13 cellular contexts compared by ENCODE assay signal in the genomic region with DNA sequence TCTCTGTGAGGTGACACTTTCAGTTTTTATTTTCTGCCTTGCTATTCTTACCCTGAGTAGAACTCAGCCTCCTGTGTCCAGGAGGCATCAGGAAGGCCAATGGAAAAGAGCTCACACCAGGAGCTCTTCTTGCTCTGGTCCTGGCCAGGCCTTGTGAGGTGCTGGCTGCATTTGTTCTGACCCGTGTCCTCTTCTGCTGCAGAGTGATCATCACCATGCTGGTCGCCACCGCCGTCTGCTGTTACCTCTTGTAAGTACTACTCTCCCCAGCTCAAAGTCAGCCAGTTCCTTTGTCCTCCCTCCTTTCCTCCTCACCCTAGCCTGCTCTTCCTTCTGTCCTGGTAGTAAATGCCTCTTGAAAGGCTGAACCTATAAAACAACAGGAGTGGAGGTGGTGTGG. TPM values are rescaled to one million over a fixed set of nuclear protein-coding genes. Genes with fewer than 3 reads are reported as not detected.
A peak's percentile ranks its signal among the peaks of the same experiment; 100 is the strongest.
DNase-seq lines count a peak whose midpoint lies in the region; ATAC-seq and TF ChIP-seq lines count a peak whose summit lies in the region.
"Had no signal": no experiment of that assay in that cellular context is flagged by ENCODE, and none has a peak within 500 bp of the region (broad histone marks: within the 10 kb centered on the region; RNA-seq: fewer than 3 reads in every experiment).

No MANE protein-coding gene starts in this region.

- no peaks in the 10 kb centered on the region for H3K27me3 Mint-ChIP-seq in activated T-cell treated with anti-CD3 and anti-CD28 coated beads, Interleukin-2, amount 50 U/mL, for 24 hours
- peaks cover 26% of the 10 kb centered on the region for H3K27me3 Mint-ChIP-seq in WTC11 (ENCODE audit: low read depth)

- H3K4me1 Mint-ChIP-seq in activated T-cell treated with anti-CD3 and anti-CD28 coated beads, Interleukin-2, amount 50 U/mL, for 24 hours (ENCODE audit: low read depth), result peaks cover 69% of the 10 kb centered on the region
- peaks cover 16% of the 10 kb centered on the region for H3K4me1 Mint-ChIP-seq in WTC11

- H3K4me1 ChIP-seq in endocrine pancreas (ENCODE audit: control insufficient read depth, insufficient read depth, low read length) (no peaks in the 10 kb centered on the region), prostate gland (replicated peaks) (peaks cover 4% of the 10 kb centered on the region)

- CTCF ChIA-PET in WTC11 (lab: Charles Lee), result interaction anchor here (1.2 to 1.6 kb wide), 3 partner anchors 8 to 75 kb away, joined by 3 to 6 read pairs (median 4); no protein-coding TSS in a partner anchor

- no peak overlapping the region for H3K27ac ChIP-seq in prostate gland
- H3K27ac ChIP-seq: HL-60, ovary, vagina had no signal

- no peak for DNase-seq in activated T-cell treated with anti-CD3 and anti-CD28 coated beads, Interleukin-2, amount 50 U/mL, for 24 hours
- no peak for DNase-seq in activated T-cell treated with anti-CD3 and anti-CD28 coated beads, Interleukin-2, amount 50 U/mL, for 1 hour
- no peak for DNase-seq in WTC11 (ENCODE audit: low spot score)
- DNase-seq in prostate gland (ENCODE audit: low spot score), result peak; percentile 3
- no peak for DNase-seq in NCI-H128 (lab: John Stamatoyannopoulos, UW; ENCODE audit: unreplicated experiment)
- no peak for DNase-seq in stimulated activated CD4-positive, alpha-beta T cell treated with anti-CD3 and anti-CD28 coated beads, Interleukin-4, amount 100 ng/mL, for 4 hours
- DNase-seq: aorta, MG63, ovary had no signal

- no peak for TF ChIP-seq POLR2A in prostate gland (IDR thresholded peaks at IDR 0.05)

- no peaks in the 10 kb centered on the region for H3K9me3 ChIP-seq in endocrine pancreas (ENCODE audit: control insufficient read depth, low read length)
- H3K9me3 ChIP-seq in prostate gland, result no peaks in the 10 kb centered on the region
- H3K9me3 ChIP-seq: MG63, ovary, vagina had no signal

- TF ChIP-seq CTCF in WTC11 (IDR thresholded peaks at IDR 0.05) (no peak), prostate gland (IDR thresholded peaks at IDR 0.05) (no peak)

- H3K36me3 ChIP-seq in endocrine pancreas (ENCODE audit: control insufficient read depth, insufficient read depth, low read length), result no peaks in the 10 kb centered on the region
- H3K36me3 ChIP-seq in prostate gland, result no peaks in the 10 kb centered on the region
- H3K36me3 ChIP-seq: MG63, ovary, vagina had no signal

- peaks cover 72% of the 10 kb centered on the region for H3K36me3 Mint-ChIP-seq in activated T-cell treated with anti-CD3 and anti-CD28 coated beads, Interleukin-2, amount 50 U/mL, for 24 hours (ENCODE audit: low read depth)
- no peaks in the 10 kb centered on the region for H3K36me3 Mint-ChIP-seq in WTC11

- ATAC-seq in WTC11, result no peak
- ATAC-seq in GM18909 (IDR thresholded peaks at IDR 0.05; ENCODE audit: poor library complexity, unreplicated experiment), result no peak

- no peaks in the 10 kb centered on the region for H3K27me3 ChIP-seq in endocrine pancreas (ENCODE audit: control insufficient read depth, insufficient read depth, low read length)
- no peaks in the 10 kb centered on the region for H3K27me3 ChIP-seq in prostate gland (replicated peaks; ENCODE audit: insufficient read depth)
- H3K27me3 ChIP-seq: MG63, ovary, vagina had no signal

- intact Hi-C loops in prostate gland (cut with DNase I), result no loop called here

- WGBS in prostate gland, result 95% methylated on average over 4 of the region's 4 CpGs

- H3K4me3 ChIP-seq in endocrine pancreas (ENCODE audit: control insufficient read depth, insufficient read depth, low read length) (peak overlapping the region; percentile 75), prostate gland (no peak overlapping the region)
- H3K4me3 ChIP-seq: MG63, ovary, vagina had no signal

- H3K4me3 Mint-ChIP-seq in activated T-cell treated with anti-CD3 and anti-CD28 coated beads, Interleukin-2, amount 50 U/mL, for 24 hours, result peak overlapping the region; percentile 82
- peak overlapping the region; percentile 68; the same call in 1 of the 2 replicates for H3K4me3 Mint-ChIP-seq in WTC11

- H3K9me3 Mint-ChIP-seq in activated T-cell treated with anti-CD3 and anti-CD28 coated beads, Interleukin-2, amount 50 U/mL, for 24 hours, result no peaks in the 10 kb centered on the region
- no peaks in the 10 kb centered on the region for H3K9me3 Mint-ChIP-seq in WTC11

- peak overlapping the region; percentile 35 for H3K27ac Mint-ChIP-seq in activated T-cell treated with anti-CD3 and anti-CD28 coated beads, Interleukin-2, amount 50 U/mL, for 24 hours
- H3K27ac Mint-ChIP-seq in WTC11, result no peak overlapping the region; the same call in 1 of the 2 replicates

- POLR2A ChIA-PET in WTC11 (lab: Charles Lee), result no interaction called here

- H3K9ac ChIP-seq in endocrine pancreas (ENCODE audit: control insufficient read depth, insufficient read depth, low read length), result no peak overlapping the region

TF ChIP-seq in WTC11, 78 proteins besides CTCF, POLR2A, EP300 and RAD21 (continues in another document):
- TF ChIP-seq, protein P1, sequence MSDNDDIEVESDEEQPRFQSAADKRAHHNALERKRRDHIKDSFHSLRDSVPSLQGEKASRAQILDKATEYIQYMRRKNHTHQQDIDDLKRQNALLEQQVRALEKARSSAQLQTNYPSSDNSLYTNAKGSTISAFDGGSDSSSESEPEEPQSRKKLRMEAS (CRISPR knock-in tag; IDR thresholded peaks at IDR 0.05), result no peak
- TF ChIP-seq, protein P2, sequence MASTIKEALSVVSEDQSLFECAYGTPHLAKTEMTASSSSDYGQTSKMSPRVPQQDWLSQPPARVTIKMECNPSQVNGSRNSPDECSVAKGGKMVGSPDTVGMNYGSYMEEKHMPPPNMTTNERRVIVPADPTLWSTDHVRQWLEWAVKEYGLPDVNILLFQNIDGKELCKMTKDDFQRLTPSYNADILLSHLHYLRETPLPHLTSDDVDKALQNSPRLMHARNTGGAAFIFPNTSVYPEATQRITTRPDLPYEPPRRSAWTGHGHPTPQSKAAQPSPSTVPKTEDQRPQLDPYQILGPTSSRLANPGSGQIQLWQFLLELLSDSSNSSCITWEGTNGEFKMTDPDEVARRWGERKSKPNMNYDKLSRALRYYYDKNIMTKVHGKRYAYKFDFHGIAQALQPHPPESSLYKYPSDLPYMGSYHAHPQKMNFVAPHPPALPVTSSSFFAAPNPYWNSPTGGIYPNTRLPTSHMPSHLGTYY (CRISPR knock-in tag; IDR thresholded peaks at IDR 0.05), result no peak
- TF ChIP-seq, protein P3, sequence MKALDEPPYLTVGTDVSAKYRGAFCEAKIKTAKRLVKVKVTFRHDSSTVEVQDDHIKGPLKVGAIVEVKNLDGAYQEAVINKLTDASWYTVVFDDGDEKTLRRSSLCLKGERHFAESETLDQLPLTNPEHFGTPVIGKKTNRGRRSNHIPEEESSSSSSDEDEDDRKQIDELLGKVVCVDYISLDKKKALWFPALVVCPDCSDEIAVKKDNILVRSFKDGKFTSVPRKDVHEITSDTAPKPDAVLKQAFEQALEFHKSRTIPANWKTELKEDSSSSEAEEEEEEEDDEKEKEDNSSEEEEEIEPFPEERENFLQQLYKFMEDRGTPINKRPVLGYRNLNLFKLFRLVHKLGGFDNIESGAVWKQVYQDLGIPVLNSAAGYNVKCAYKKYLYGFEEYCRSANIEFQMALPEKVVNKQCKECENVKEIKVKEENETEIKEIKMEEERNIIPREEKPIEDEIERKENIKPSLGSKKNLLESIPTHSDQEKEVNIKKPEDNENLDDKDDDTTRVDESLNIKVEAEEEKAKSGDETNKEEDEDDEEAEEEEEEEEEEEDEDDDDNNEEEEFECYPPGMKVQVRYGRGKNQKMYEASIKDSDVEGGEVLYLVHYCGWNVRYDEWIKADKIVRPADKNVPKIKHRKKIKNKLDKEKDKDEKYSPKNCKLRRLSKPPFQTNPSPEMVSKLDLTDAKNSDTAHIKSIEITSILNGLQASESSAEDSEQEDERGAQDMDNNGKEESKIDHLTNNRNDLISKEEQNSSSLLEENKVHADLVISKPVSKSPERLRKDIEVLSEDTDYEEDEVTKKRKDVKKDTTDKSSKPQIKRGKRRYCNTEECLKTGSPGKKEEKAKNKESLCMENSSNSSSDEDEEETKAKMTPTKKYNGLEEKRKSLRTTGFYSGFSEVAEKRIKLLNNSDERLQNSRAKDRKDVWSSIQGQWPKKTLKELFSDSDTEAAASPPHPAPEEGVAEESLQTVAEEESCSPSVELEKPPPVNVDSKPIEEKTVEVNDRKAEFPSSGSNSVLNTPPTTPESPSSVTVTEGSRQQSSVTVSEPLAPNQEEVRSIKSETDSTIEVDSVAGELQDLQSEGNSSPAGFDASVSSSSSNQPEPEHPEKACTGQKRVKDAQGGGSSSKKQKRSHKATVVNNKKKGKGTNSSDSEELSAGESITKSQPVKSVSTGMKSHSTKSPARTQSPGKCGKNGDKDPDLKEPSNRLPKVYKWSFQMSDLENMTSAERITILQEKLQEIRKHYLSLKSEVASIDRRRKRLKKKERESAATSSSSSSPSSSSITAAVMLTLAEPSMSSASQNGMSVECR (CRISPR knock-in tag; IDR thresholded peaks at IDR 0.05; ENCODE audit: borderline replicate concordance), result no peak
- TF ChIP-seq SMAD3 (CRISPR knock-in tag; IDR thresholded peaks at IDR 0.05; ENCODE audit: borderline replicate concordance), result no peak
- TF ChIP-seq, protein P4, sequence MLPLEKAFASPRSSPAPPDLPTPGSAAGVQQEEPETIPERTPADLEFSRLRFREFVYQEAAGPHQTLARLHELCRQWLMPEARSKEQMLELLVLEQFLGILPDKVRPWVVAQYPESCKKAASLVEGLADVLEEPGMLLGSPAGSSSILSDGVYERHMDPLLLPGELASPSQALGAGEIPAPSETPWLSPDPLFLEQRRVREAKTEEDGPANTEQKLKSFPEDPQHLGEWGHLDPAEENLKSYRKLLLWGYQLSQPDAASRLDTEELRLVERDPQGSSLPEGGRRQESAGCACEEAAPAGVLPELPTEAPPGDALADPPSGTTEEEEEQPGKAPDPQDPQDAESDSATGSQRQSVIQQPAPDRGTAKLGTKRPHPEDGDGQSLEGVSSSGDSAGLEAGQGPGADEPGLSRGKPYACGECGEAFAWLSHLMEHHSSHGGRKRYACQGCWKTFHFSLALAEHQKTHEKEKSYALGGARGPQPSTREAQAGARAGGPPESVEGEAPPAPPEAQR (CRISPR knock-in tag; IDR thresholded peaks at IDR 0.05), result no peak

RNA-seq across cellular contexts. Expression of a gene that starts 1.6 kb away (rescaled TPM):
- total RNA-seq in WTC11 (2021) (22.7 to 26.2 TPM (median 24.8 TPM) in 3 replicates), prostate gland (10 to 100 TPM; 67.3 to 95.3 TPM)

RNA-seq across cellular contexts. Expression of a gene that starts 37.2 kb away (rescaled TPM):
- total RNA-seq in WTC11 (2021) (3.6 to 6.3 TPM (median 5.8 TPM) in 3 replicates), prostate gland (10 to 100 TPM; 19.8 to 25.4 TPM)
